15 cellular contexts compared by ENCODE assay signal in genomic region chr1:47545912-47546483, GRCh38.
A peak's percentile ranks its signal among the peaks of the same experiment; 100 is the strongest.
DNase-seq lines count a peak whose midpoint lies in the region; ATAC-seq, FAIRE-seq and TF ChIP-seq lines count a peak whose summit lies in the region.
"Had no signal": no experiment of that assay in that cellular context is flagged by ENCODE, and none has a peak within 500 bp of the region (broad histone marks: within the 10 kb centered on the region; RNA-seq: fewer than 3 reads in every experiment).

No MANE protein-coding gene starts in this region.

- no peaks in the 10 kb centered on the region for H3K9me3 ChIP-seq in A673 (ENCODE audit: low read depth, low read length, poor library complexity, severe bottlenecking)
- H3K9me3 ChIP-seq in K562 (replicated peaks; ENCODE audit: control insufficient read depth, insufficient read depth, low read depth, low read length) = no peaks in the 10 kb centered on the region
- H3K9me3 ChIP-seq in gastrocnemius medialis = no peaks in the 10 kb centered on the region
- peaks cover 0 to 8% (median 0%) of the 10 kb centered on the region in 3 donors for H3K9me3 ChIP-seq in esophagus squamous epithelium

- H3K27me3 ChIP-seq in A673 (replicated peaks; ENCODE audit: insufficient read depth, low read depth, low read length, poor library complexity) (peaks cover 10% of the 10 kb centered on the region), K562 (ENCODE audit: control insufficient read depth in 2 of 2, insufficient read depth in 2 of 2, low read length in 2 of 2) (peaks cover 5 to 33% of the 10 kb centered on the region in 2 experiments; a peak in 4 of 5 replicates), gastrocnemius medialis (no peaks in the 10 kb centered on the region), esophagus squamous epithelium (peaks cover 0 to 27% (median 0%) of the 10 kb centered on the region in 4 donors)

- BruUV-seq in A673 (replicated peaks; lab: Mats Ljungman, UMichigan) = no TSS peak
- no TSS peak for BruUV-seq in K562 (replicated peaks; lab: Mats Ljungman, UMichigan)

- TF ChIP-seq CTCF in A673 (conservative IDR thresholded peaks at IDR 0.05; ENCODE audit: low read depth, low read length) = 0 out of 2 replicates have a peak, but pooled peaks have one; percentile 15
- TF ChIP-seq CTCF in HFFc6 (IDR thresholded peaks at IDR 0.05) = peak; percentile 19; the same call in 1 of the 2 replicates
- TF ChIP-seq CTCF in K562 (IDR thresholded peaks at IDR 0.05 in 2 of 3, conservative IDR thresholded peaks at IDR 0.05 in 1 of 3; ENCODE audit: insufficient read depth in 2 of 3, low read depth in 1 of 3, low read length in 3 of 3) = peak in 2 of 3 experiments; percentile 13 to 25; a peak in 1 of 6 replicates
- TF ChIP-seq CTCF in gastrocnemius medialis (IDR thresholded peaks at IDR 0.05 in 4 of 5, conservative IDR thresholded peaks at IDR 0.05 in 1 of 5) = no peak
- TF ChIP-seq CTCF in esophagus squamous epithelium (IDR thresholded peaks at IDR 0.05) = no peak

- H3K4me1 ChIP-seq in A673 (ENCODE audit: insufficient read depth, low read length, poor library complexity, severe bottlenecking) = no peaks in the 10 kb centered on the region
- no peaks in the 10 kb centered on the region for H3K4me1 ChIP-seq in K562 (replicated peaks in 1 of 2; ENCODE audit: control insufficient read depth in 2 of 2, insufficient read depth in 2 of 2, low read length in 2 of 2)
- H3K4me1 ChIP-seq in gastrocnemius medialis = no peaks in the 10 kb centered on the region
- H3K4me1 ChIP-seq in esophagus squamous epithelium = no peaks in the 10 kb centered on the region

- TF ChIP-seq RAD21 in K562 (CRISPR knock-in tag; conservative IDR thresholded peaks at IDR 0.05 in 1 of 2, IDR thresholded peaks at IDR 0.05 in 1 of 2) = no peak

- POLR2A ChIA-PET in A673 (lab: Charles Lee; ENCODE audit: low non-redundant PET) (no interaction called here), K562 (lab: Yijun Ruan, JAX) (interaction anchor here (0.8 to 0.9 kb wide), 2 partner anchors 13 to 158 kb away, joined by 3 to 4 read pairs; no protein-coding TSS in a partner anchor)
- POLR2A ChIA-PET in activated CD4-positive, alpha-beta memory T cell treated with anti-CD3 and anti-CD28 coated beads, Interleukin-2, amount 10 ng/mL, durations not matched to agents 7 days and 5 days (lab: Charles Lee) = no interaction called here

- no peak for DNase-seq in A673 (ENCODE audit: low spot score)
- no peak for DNase-seq in HFFc6
- no peak for DNase-seq in K562 (ENCODE audit: extremely low read depth in 1 of 4, low spot score in 3 of 4)
- DNase-seq in islet precursor cell = peak; percentile 34
- no peak for DNase-seq in gastrocnemius medialis
- no peak for DNase-seq in esophagus squamous epithelium (lab: John Stamatoyannopoulos, UW)
- DNase-seq in putamen (ENCODE audit: low spot score) = no peak
- DNase-seq in activated CD4-positive, alpha-beta memory T cell treated with anti-CD3 and anti-CD28 coated beads, Interleukin-2, amount 10 ng/mL, durations not matched to agents 7 days and 5 days = no peak
- DNase-seq: C1 segment of cervical spinal cord, DMS153, HCEC 1CT, KBM-7, NCI-H187 treated with DMSO at 0.1 percent for 48 hours, NCI-H2171, PC-3 had no signal

- H3K4me1 Mint-ChIP-seq in HFFc6 (ENCODE audit: low read depth) = 0 out of 2 replicates have a peak, but pooled peaks cover 5% of the 10 kb centered on the region
- H3K4me1 Mint-ChIP-seq in activated CD4-positive, alpha-beta memory T cell treated with anti-CD3 and anti-CD28 coated beads, Interleukin-2, amount 10 ng/mL, durations not matched to agents 7 days and 5 days = no peaks in the 10 kb centered on the region

- no peak overlapping the region for H3K4me2 ChIP-seq in K562 (ENCODE audit: insufficient read depth, low read length)

- H3K9me3 Mint-ChIP-seq in HFFc6 = peaks cover 11% of the 10 kb centered on the region
- peaks cover 4% of the 10 kb centered on the region for H3K9me3 Mint-ChIP-seq in activated CD4-positive, alpha-beta memory T cell treated with anti-CD3 and anti-CD28 coated beads, Interleukin-2, amount 10 ng/mL, durations not matched to agents 7 days and 5 days

- 0 out of 2 replicates have a peak, but pooled peaks cover 3% of the 10 kb centered on the region for H4K20me1 ChIP-seq in K562 (replicated peaks; ENCODE audit: control insufficient read depth, insufficient read depth, low read length)

- intact Hi-C loops in A673 (cut with micrococcal nuclease; ENCODE audit: unreplicated experiment) = no loop called here
- intact Hi-C loops in K562 (cut with micrococcal nuclease) = no loop called here
- intact Hi-C loops in gastrocnemius medialis (cut with DNase I; ENCODE audit: low total_unique reads) = no loop called here
- intact Hi-C loops in esophagus squamous epithelium (cut with DNase I) = no loop called here

- H3K27ac ChIP-seq in A673 (ENCODE audit: low read depth, low read length, poor library complexity, severe bottlenecking) (no peak overlapping the region), K562 (ENCODE audit: extremely low read depth, low read depth, low read length) (no peak overlapping the region), gastrocnemius medialis (no peak overlapping the region), esophagus squamous epithelium (no peak overlapping the region)

- no peaks in the 10 kb centered on the region for H3K9me1 ChIP-seq in K562 (ENCODE audit: control insufficient read depth, insufficient read depth, low read length)

- CTCF ChIA-PET in A673 (lab: Charles Lee) (interaction anchor here (0.9 kb wide), 1 partner anchor 109 kb away, joined by 3 read pairs; the partner anchor contains the start of gene FOXD2), K562 (lab: Yijun Ruan, JAX; ENCODE audit: low intra/inter-chr PET ratio) (no interaction called here)
- CTCF ChIA-PET in activated CD4-positive, alpha-beta memory T cell treated with anti-CD3 and anti-CD28 coated beads, Interleukin-2, amount 10 ng/mL, durations not matched to agents 7 days and 5 days (lab: Charles Lee) = no interaction called here

- H3K27me3 Mint-ChIP-seq in HFFc6 (ENCODE audit: insufficient read depth) = peaks cover 36% of the 10 kb centered on the region
- H3K27me3 Mint-ChIP-seq in activated CD4-positive, alpha-beta memory T cell treated with anti-CD3 and anti-CD28 coated beads, Interleukin-2, amount 10 ng/mL, durations not matched to agents 7 days and 5 days = peaks cover 8% of the 10 kb centered on the region

- H2AFZ ChIP-seq in K562 (ENCODE audit: low read depth, low read length) = no peak overlapping the region

- TF ChIP-seq POLR2A in K562 (conservative IDR thresholded peaks at IDR 0.05) (no peak), gastrocnemius medialis (IDR thresholded peaks at IDR 0.05) (no peak), esophagus squamous epithelium (IDR thresholded peaks at IDR 0.05) (no peak)

- H3K36me3 ChIP-seq in A673 (ENCODE audit: insufficient read depth, low read length, poor library complexity, severe bottlenecking) (no peaks in the 10 kb centered on the region), K562 (ENCODE audit: control insufficient read depth, insufficient read depth, low read length) (no peaks in the 10 kb centered on the region), gastrocnemius medialis (no peaks in the 10 kb centered on the region), esophagus squamous epithelium (no peaks in the 10 kb centered on the region)

- no peak for TF ChIP-seq EP300 in K562 (IDR thresholded peaks at IDR 0.05; ENCODE audit: low read length)

- WGBS in K562 (ENCODE audit: insufficient coverage, low coverage, missing lambda C conversion rate) = 0% methylated on average over 4 of the region's 4 CpGs
- 68 to 73% methylated on average over 3 to 4 of the region's 4 CpGs for WGBS in esophagus squamous epithelium, 2 donors

- no peaks in the 10 kb centered on the region; the same call in 1 of the 2 replicates for H3K36me3 Mint-ChIP-seq in HFFc6 (ENCODE audit: low read depth)
- no peaks in the 10 kb centered on the region for H3K36me3 Mint-ChIP-seq in activated CD4-positive, alpha-beta memory T cell treated with anti-CD3 and anti-CD28 coated beads, Interleukin-2, amount 10 ng/mL, durations not matched to agents 7 days and 5 days (ENCODE audit: low read depth)

- no peak overlapping the region for H3K4me3 Mint-ChIP-seq in HFFc6
- H3K4me3 Mint-ChIP-seq in activated CD4-positive, alpha-beta memory T cell treated with anti-CD3 and anti-CD28 coated beads, Interleukin-2, amount 10 ng/mL, durations not matched to agents 7 days and 5 days = no peak overlapping the region

- FAIRE-seq in K562 (lab: Jason Lieb, UNC) = no peak

- H3K4me3 ChIP-seq in A673 (ENCODE audit: low read depth, low read length, poor library complexity, severe bottlenecking) = no peak overlapping the region
- no peak overlapping the region for H3K4me3 ChIP-seq in K562
- no peak overlapping the region for H3K4me3 ChIP-seq in gastrocnemius medialis
- H3K4me3 ChIP-seq in esophagus squamous epithelium = no peak overlapping the region

- H3K9ac ChIP-seq in K562 (ENCODE audit: insufficient read depth in 1 of 2, low read depth in 2 of 2, low read length in 2 of 2) = no peak overlapping the region

- no peaks in the 10 kb centered on the region for H3K79me2 ChIP-seq in K562 (ENCODE audit: control insufficient read depth, insufficient read depth, low read length)

- no peak overlapping the region for H3K27ac Mint-ChIP-seq in HFFc6
- no peak overlapping the region for H3K27ac Mint-ChIP-seq in activated CD4-positive, alpha-beta memory T cell treated with anti-CD3 and anti-CD28 coated beads, Interleukin-2, amount 10 ng/mL, durations not matched to agents 7 days and 5 days

- in situ Hi-C loops in K562 (cut with MboI) = no loop called here
- in situ Hi-C loops in gastrocnemius medialis (cut with MboI; ENCODE audit: low sequenced_read_pairs in 4 of 4) = no loop called here

- ATAC-seq in K562 (no peak; the same call in 1 of the 3 replicates), gastrocnemius medialis (no peak)
- ATAC-seq: PC-3 had no signal

TF ChIP-seq in K562, 482 proteins besides CTCF, POLR2A, EP300 and RAD21 (continues in another document):
- TF ChIP-seq, protein P1, sequence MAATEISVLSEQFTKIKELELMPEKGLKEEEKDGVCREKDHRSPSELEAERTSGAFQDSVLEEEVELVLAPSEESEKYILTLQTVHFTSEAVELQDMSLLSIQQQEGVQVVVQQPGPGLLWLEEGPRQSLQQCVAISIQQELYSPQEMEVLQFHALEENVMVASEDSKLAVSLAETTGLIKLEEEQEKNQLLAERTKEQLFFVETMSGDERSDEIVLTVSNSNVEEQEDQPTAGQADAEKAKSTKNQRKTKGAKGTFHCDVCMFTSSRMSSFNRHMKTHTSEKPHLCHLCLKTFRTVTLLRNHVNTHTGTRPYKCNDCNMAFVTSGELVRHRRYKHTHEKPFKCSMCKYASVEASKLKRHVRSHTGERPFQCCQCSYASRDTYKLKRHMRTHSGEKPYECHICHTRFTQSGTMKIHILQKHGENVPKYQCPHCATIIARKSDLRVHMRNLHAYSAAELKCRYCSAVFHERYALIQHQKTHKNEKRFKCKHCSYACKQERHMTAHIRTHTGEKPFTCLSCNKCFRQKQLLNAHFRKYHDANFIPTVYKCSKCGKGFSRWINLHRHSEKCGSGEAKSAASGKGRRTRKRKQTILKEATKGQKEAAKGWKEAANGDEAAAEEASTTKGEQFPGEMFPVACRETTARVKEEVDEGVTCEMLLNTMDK (IDR thresholded peaks at IDR 0.05; ENCODE audit: borderline replicate concordance, insufficient read depth, low read depth, low read length, poor library complexity, severe bottlenecking) = peak; percentile 45
- no peak for TF ChIP-seq TEAD2 (tag; IDR thresholded peaks at IDR 0.05)
- TF ChIP-seq EWSR1 (IDR thresholded peaks at IDR 0.05; ENCODE audit: borderline replicate concordance, low read depth, partially characterized antibody) = no peak

Comparison
In these comparisons a context has a peak if more than half of its experiments do, and no peak if none do; other contexts are left out.
1. CTCF ChIP-seq: peak in A673 (single experiment), HFFc6 (single experiment) and K562 (2 of 3); none in gastrocnemius medialis (0 of 5) and esophagus squamous epithelium (0 of 6).